Comparison of ENCODE assay signal across 8 cellular contexts in the genomic region with DNA sequence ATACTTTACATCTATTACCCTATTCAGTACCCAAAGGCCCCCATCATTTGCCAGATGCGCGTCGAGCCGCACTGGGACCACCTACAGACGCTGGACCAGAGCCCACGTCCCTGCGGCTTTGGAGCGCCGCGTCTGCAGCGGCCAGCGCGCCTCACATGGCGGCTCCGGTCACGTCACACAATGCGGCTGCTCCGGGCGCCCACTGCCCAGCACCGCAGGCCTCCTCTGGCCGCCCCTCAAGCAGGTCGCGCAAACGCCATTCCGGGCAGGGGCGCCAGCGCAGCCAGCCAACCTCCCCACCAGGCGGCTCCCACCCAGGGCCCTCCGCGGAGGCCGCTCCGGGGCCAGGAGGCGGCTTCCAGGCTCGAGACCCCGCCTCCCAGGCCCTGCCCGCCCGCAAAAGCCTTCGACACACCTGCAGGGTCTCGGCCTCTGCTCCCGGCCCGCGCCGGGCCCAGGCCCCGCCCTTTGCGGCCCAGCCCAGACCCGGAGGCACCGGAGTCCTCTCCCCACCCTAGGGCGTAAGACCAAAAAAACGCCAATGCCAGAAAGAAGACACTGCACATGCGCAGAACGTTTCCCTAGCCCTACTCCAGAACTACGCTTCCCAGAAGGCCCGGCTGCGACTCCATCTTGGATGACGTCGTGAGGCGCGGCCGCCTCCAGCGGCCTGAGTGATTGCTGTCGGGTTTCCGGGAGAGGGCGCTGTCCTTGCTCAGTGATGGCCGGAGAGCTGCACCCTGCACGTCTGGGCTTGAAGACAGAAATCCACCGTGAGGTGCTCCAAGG. TPM values are rescaled to one million over a fixed set of nuclear protein-coding genes. Genes with fewer than 3 reads are reported as not detected.
DNase-seq lines count a peak whose midpoint lies in the region; ATAC-seq and FAIRE-seq lines count a peak whose summit lies in the region.

A gene (minus strand): TSS at position 557 of the 789 bp plus-strand sequence. CDS start 4,925 bp downstream, outside the sequence.

- peak within 1 kb of the TSS; percentile 82 for H3K27ac ChIP-seq in Karpas-422 (ENCODE audit: low read length)

- no peaks in the 10 kb centered on the region for H3K9me3 Mint-ChIP-seq in naive B cell
- no peaks in the 10 kb centered on the region for H3K9me3 Mint-ChIP-seq in stimulated activated memory B cell treated with anti-CD40 and anti-IgM and Interleukin-4, amounts not matched to agents 10 μg/mL and 1 μg/mL and 100 μg/mL, for 72 hours

- peak; percentile 96 for ATAC-seq in GM21825 (IDR thresholded peaks at IDR 0.05; ENCODE audit: unreplicated experiment)
- ATAC-seq in naive B cell (ENCODE audit: low read depth in 2 of 2), result peak; percentile 88 to 92
- peak; percentile 99 for ATAC-seq in stimulated activated memory B cell treated with anti-CD40 and anti-IgM and Interleukin-4, amounts not matched to agents 10 μg/mL and 1 μg/mL and 100 μg/mL, for 72 hours

- H3K9me2 ChIP-seq in Karpas-422 (replicated peaks; ENCODE audit: insufficient read depth, low read length), result no peaks in the 10 kb centered on the region

- no peaks in the 10 kb centered on the region for H3K36me3 ChIP-seq in Karpas-422 (ENCODE audit: insufficient read depth, low read length)

- H3K4me3 ChIP-seq in Karpas-422 (ENCODE audit: low read length), result peak within 1 kb of the TSS; percentile 71

- no peaks in the 10 kb centered on the region for H3K9me3 ChIP-seq in Karpas-422 (ENCODE audit: low read length)

- peaks cover 5% of the 10 kb centered on the region for H3K79me2 ChIP-seq in Karpas-422 (ENCODE audit: low read length)

- peak; percentile 95 for DNase-seq in Daoy (ENCODE audit: low read depth)
- peak; percentile 100 for DNase-seq in Karpas-422
- DNase-seq in RCC 7860 (ENCODE audit: low spot score), result peak; percentile 98
- DNase-seq in activated T-helper 1 cell treated with anti-CD3 and anti-CD28 coated beads, Interleukin-2, amount 50 U/mL, for 16 hours (ENCODE audit: low read depth in 1 of 2, low spot score in 1 of 2), result peak; percentile 94
- DNase-seq in fibroblast of gingiva (ENCODE audit: low read depth), result peak; percentile 98
- DNase-seq in naive B cell, result peak; percentile 97

- H2AFZ ChIP-seq in Karpas-422 (ENCODE audit: low read length), result peak within 1 kb of the TSS; percentile 96

- H3K27me3 ChIP-seq in Karpas-422 (ENCODE audit: low read length), result no peaks in the 10 kb centered on the region

- no peaks in the 10 kb centered on the region for H3K36me3 Mint-ChIP-seq in naive B cell
- no peaks in the 10 kb centered on the region for H3K36me3 Mint-ChIP-seq in stimulated activated memory B cell treated with anti-CD40 and anti-IgM and Interleukin-4, amounts not matched to agents 10 μg/mL and 1 μg/mL and 100 μg/mL, for 72 hours

- peak within 1 kb of the TSS; percentile 84 to 98 (median 94) for H3K4me3 Mint-ChIP-seq in naive B cell
- H3K4me3 Mint-ChIP-seq in stimulated activated memory B cell treated with anti-CD40 and anti-IgM and Interleukin-4, amounts not matched to agents 10 μg/mL and 1 μg/mL and 100 μg/mL, for 72 hours, result peak within 1 kb of the TSS; percentile 96

- H3K27ac Mint-ChIP-seq in naive B cell, result peak within 1 kb of the TSS; percentile 92 to 97 (median 96)
- H3K27ac Mint-ChIP-seq in stimulated activated memory B cell treated with anti-CD40 and anti-IgM and Interleukin-4, amounts not matched to agents 10 μg/mL and 1 μg/mL and 100 μg/mL, for 72 hours, result peak within 1 kb of the TSS; percentile 99

- H3K4me1 ChIP-seq in Karpas-422 (ENCODE audit: low read length), result peaks cover 20% of the 10 kb centered on the region

- no peaks in the 10 kb centered on the region for H3K27me3 Mint-ChIP-seq in naive B cell
- no peaks in the 10 kb centered on the region for H3K27me3 Mint-ChIP-seq in stimulated activated memory B cell treated with anti-CD40 and anti-IgM and Interleukin-4, amounts not matched to agents 10 μg/mL and 1 μg/mL and 100 μg/mL, for 72 hours

- peak; percentile 92 for FAIRE-seq in RCC 7860 (lab: Jason Lieb, UNC)

- peak within 1 kb of the TSS; percentile 77 for H3K9ac ChIP-seq in Karpas-422 (ENCODE audit: low read length)

- H3K4me2 ChIP-seq in Karpas-422 (ENCODE audit: low read depth, low read length, poor library complexity, severe bottlenecking), result peak within 1 kb of the TSS; percentile 81

- no peaks in the 10 kb centered on the region for H4K20me1 ChIP-seq in Karpas-422 (ENCODE audit: insufficient read depth, low read depth, low read length)

- peaks cover 13 to 21% (median 21%) of the 10 kb centered on the region in 3 donors for H3K4me1 Mint-ChIP-seq in naive B cell
- H3K4me1 Mint-ChIP-seq in stimulated activated memory B cell treated with anti-CD40 and anti-IgM and Interleukin-4, amounts not matched to agents 10 μg/mL and 1 μg/mL and 100 μg/mL, for 72 hours, result peaks cover 14% of the 10 kb centered on the region

RNA-seq across cellular contexts. Expression of the gene that starts here (rescaled TPM):
- 2.2 and 5.4 TPM in 2 replicates for total RNA-seq in Daoy (2014; rRNA removed; shearing (Covaris generic))
- total RNA-seq in Karpas-422 (2014; rRNA removed; shearing (Covaris generic); ENCODE audit: low replicate concordance), result 3.4 and 5.6 TPM in 2 replicates
- 1 to 10 TPM; 4.7 to 9.3 (median 4.7) TPM for polyA plus RNA-seq in naive B cell (ENCODE audit: low read depth in 6 of 6)

Comparison
In these comparisons a context has a peak if more than half of its experiments do, and no peak if none do; other contexts are left out.
1. Peak in every context shown above with its lines: DNase-seq, ATAC-seq, H3K4me3 ChIP-seq and H3K27ac ChIP-seq.